12 cellular contexts compared by ENCODE assay signal in genomic region chr10:94307046-94307615, GRCh38.
"Had no signal": no experiment of that assay in that cellular context is flagged by ENCODE, and none has a peak within 500 bp of the region (broad histone marks: within the 10 kb centered on the region; RNA-seq: fewer than 3 reads in every experiment).

No MANE protein-coding gene starts in this region.

- DNase-seq: gastrocnemius medialis; heart right ventricle; hypothalamus; kidney glomerular epithelial cell; mammary epithelial cell; naive thymus-derived CD8-positive, alpha-beta T cell; posterior cingulate gyrus; small intestine; stimulated activated CD4-positive, alpha-beta T cell treated with anti-CD3 and anti-CD28 coated beads, Interleukin-12 subunit alpha, Interleukin-12 subunit beta, amount 100 ng/mL, for 4 hours; stimulated activated naive CD4-positive, alpha-beta T cell; stomach; transverse colon had no signal
